Comparison of ENCODE assay signal across 1 cellular context in genomic region chr20:31569163-31570020, GRCh38.
TF ChIP-seq lines count a peak whose summit lies in the region.

No MANE protein-coding gene starts in this region.

TF ChIP-seq in HepG2, 621 proteins besides CTCF, POLR2A, EP300 and RAD21 (continued from another document and continues in another):
- TF ChIP-seq ZNF281 (CRISPR knock-in tag; IDR thresholded peaks at IDR 0.05; ENCODE audit: borderline replicate concordance) (peak; percentile 90), STAG1 (CRISPR knock-in tag; IDR thresholded peaks at IDR 0.05) (peak; percentile 86), ZBTB40 (IDR thresholded peaks at IDR 0.05) (no peak), ZBTB40 (CRISPR knock-in tag; IDR thresholded peaks at IDR 0.05) (peak; percentile 71; the same call in 1 of the 2 replicates), ZFP41 (CRISPR knock-in tag; IDR thresholded peaks at IDR 0.05; ENCODE audit: borderline replicate concordance) (no peak), ZNF724P (CRISPR knock-in tag; IDR thresholded peaks at IDR 0.05; ENCODE audit: borderline replicate concordance) (0 out of 2 replicates have a peak, but pooled peaks have one; percentile 69), GTF3A (CRISPR knock-in tag; conservative IDR thresholded peaks at IDR 0.05) (peak; percentile 77; the same call in 1 of the 2 replicates), FOXA1 (IDR thresholded peaks at IDR 0.05) (no peak), FOXA1 (CRISPR knock-in tag; IDR thresholded peaks at IDR 0.05) (no peak; the same call in 1 of the 2 replicates), ARNT2 (CRISPR knock-in tag; IDR thresholded peaks at IDR 0.05; ENCODE audit: low read depth) (peak; percentile 80), AHDC1 (CRISPR knock-in tag; IDR thresholded peaks at IDR 0.05; ENCODE audit: borderline replicate concordance) (no peak; the same call in 1 of the 2 replicates), SOX6 (IDR thresholded peaks at IDR 0.05) (no peak), SOX6 (CRISPR knock-in tag; IDR thresholded peaks at IDR 0.05) (peak; percentile 51), ATM (IDR thresholded peaks at IDR 0.05; ENCODE audit: borderline replicate concordance) (no peak), SMC3 (IDR thresholded peaks at IDR 0.05; ENCODE audit: low read length) (peak; percentile 87), SMARCE1 (IDR thresholded peaks at IDR 0.05; ENCODE audit: borderline replicate concordance) (no peak), YEATS2 (CRISPR knock-in tag; IDR thresholded peaks at IDR 0.05; ENCODE audit: borderline replicate concordance) (peak; percentile 59; the same call in 1 of the 2 replicates), KDM5A (IDR thresholded peaks at IDR 0.05; ENCODE audit: borderline replicate concordance, low read length) (no peak; the same call in 1 of the 2 replicates), FOXA3 (CRISPR knock-in tag; IDR thresholded peaks at IDR 0.05) (peak; percentile 23), IKZF1 (IDR thresholded peaks at IDR 0.05) (no peak), ZNF354B (CRISPR knock-in tag; IDR thresholded peaks at IDR 0.05) (0 out of 2 replicates have a peak, but pooled peaks have one; percentile 72), NFYC (CRISPR knock-in tag; IDR thresholded peaks at IDR 0.05) (no peak), THYN1 (CRISPR knock-in tag; IDR thresholded peaks at IDR 0.05; ENCODE audit: borderline replicate concordance, low read depth) (no peak), TBL1XR1 (IDR thresholded peaks at IDR 0.05; ENCODE audit: borderline replicate concordance, low read length, partially characterized antibody) (peak; percentile 54), ADNP (CRISPR knock-in tag; IDR thresholded peaks at IDR 0.05) (no peak), AGO1 (IDR thresholded peaks at IDR 0.05; ENCODE audit: low read depth, low read length, poor library complexity, severe bottlenecking) (no peak), ZNF564 (CRISPR knock-in tag; IDR thresholded peaks at IDR 0.05) (no peak), SP2 (CRISPR knock-in tag; IDR thresholded peaks at IDR 0.05) (no peak), ZNF747 (CRISPR knock-in tag; IDR thresholded peaks at IDR 0.05; ENCODE audit: borderline replicate concordance) (no peak; the same call in 1 of the 2 replicates), DNMT3B (CRISPR knock-in tag; conservative IDR thresholded peaks at IDR 0.05) (no peak), DZIP1 (CRISPR knock-in tag; IDR thresholded peaks at IDR 0.05) (no peak), RNF219 (CRISPR knock-in tag; IDR thresholded peaks at IDR 0.05) (no peak), ETS1 (CRISPR knock-in tag; IDR thresholded peaks at IDR 0.05) (no peak)
